Comparison of ENCODE assay signal across 1 cellular context in genomic region chr20:63903796-63904570, GRCh38.
TF ChIP-seq lines count a peak whose summit lies in the region.

No MANE protein-coding gene starts in this region.

TF ChIP-seq in HCT116, 20 proteins besides CTCF, POLR2A, EP300 and RAD21 (continued from another document):
- TF ChIP-seq REST (IDR thresholded peaks at IDR 0.05; ENCODE audit: low read depth) (no peak), ELF1 (IDR thresholded peaks at IDR 0.05; ENCODE audit: borderline replicate concordance, low read depth) (no peak), EGR1 (IDR thresholded peaks at IDR 0.05; ENCODE audit: low read depth) (no peak), CEBPB (IDR thresholded peaks at IDR 0.05; ENCODE audit: low read depth) (no peak), MAX (IDR thresholded peaks at IDR 0.05) (no peak), POLR2AphosphoS5 (IDR thresholded peaks at IDR 0.05; ENCODE audit: low read depth, low read length) (no peak), EZH2 (IDR thresholded peaks at IDR 0.05) (no peak), EZH2phosphoT487 (IDR thresholded peaks at IDR 0.05; ENCODE audit: borderline replicate concordance) (no peak), ZFX (IDR thresholded peaks at IDR 0.05) (no peak), CBX3 (IDR thresholded peaks at IDR 0.05; ENCODE audit: low read depth) (no peak), ZBTB33 (IDR thresholded peaks at IDR 0.05; ENCODE audit: extremely low read depth, insufficient replicate concordance, low read length) (no peak), JUND (IDR thresholded peaks at IDR 0.05) (no peak), YY1 (IDR thresholded peaks at IDR 0.05; ENCODE audit: extremely low read depth, insufficient replicate concordance, low read depth, low read length) (no peak)
- TF ChIP-seq, protein P1, sequence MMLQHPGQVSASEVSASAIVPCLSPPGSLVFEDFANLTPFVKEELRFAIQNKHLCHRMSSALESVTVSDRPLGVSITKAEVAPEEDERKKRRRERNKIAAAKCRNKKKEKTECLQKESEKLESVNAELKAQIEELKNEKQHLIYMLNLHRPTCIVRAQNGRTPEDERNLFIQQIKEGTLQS (IDR thresholded peaks at IDR 0.05), result no peak
